ENCODE assay signal across 9 cellular contexts in genomic region chr3:9168230-9168629, GRCh38.
A peak's percentile ranks its signal among the peaks of the same experiment; 100 is the strongest.
DNase-seq lines count a peak whose midpoint lies in the region; ATAC-seq and TF ChIP-seq lines count a peak whose summit lies in the region.
"Had no signal": no experiment of that assay in that cellular context is flagged by ENCODE, and none has a peak within 500 bp of the region (broad histone marks: within the 10 kb centered on the region; RNA-seq: fewer than 3 reads in every experiment).

No MANE protein-coding gene starts in this region.

- peaks cover 0 to 4% (median 0%) of the 10 kb centered on the region in 11 donors for H3K9me3 ChIP-seq in heart right ventricle
- H3K9me3 ChIP-seq in CD8-positive, alpha-beta memory T cell (ENCODE audit: low read length), result no peaks in the 10 kb centered on the region

- H3K4me3 ChIP-seq in heart right ventricle, result no peak overlapping the region
- H3K4me3 ChIP-seq in CD8-positive, alpha-beta memory T cell (ENCODE audit: low read length), result no peak overlapping the region

- H3K27ac ChIP-seq in heart right ventricle, result no peak overlapping the region
- H3K27ac ChIP-seq in CD8-positive, alpha-beta memory T cell (ENCODE audit: low read depth, low read length), result no peak overlapping the region

- H3K36me3 ChIP-seq in heart right ventricle, result no peaks in the 10 kb centered on the region
- H3K36me3 ChIP-seq in CD8-positive, alpha-beta memory T cell (ENCODE audit: insufficient read depth, low read length), result no peaks in the 10 kb centered on the region

- no peaks in the 10 kb centered on the region for H3K27me3 Mint-ChIP-seq in CD8-positive, alpha-beta memory T cell

- TF ChIP-seq CTCF in heart right ventricle (IDR thresholded peaks at IDR 0.05), result no peak

- H3K4me1 Mint-ChIP-seq in CD8-positive, alpha-beta memory T cell, result peaks cover 23 to 44% (median 40%) of the 10 kb centered on the region in 3 donors

- intact Hi-C loops in heart right ventricle (cut with DNase I), result no loop called here

- ATAC-seq in GM18520 (IDR thresholded peaks at IDR 0.05; ENCODE audit: unreplicated experiment) (peak; percentile 92), HG02588 (IDR thresholded peaks at IDR 0.05; ENCODE audit: unreplicated experiment) (peak; percentile 97), heart right ventricle (no peak)

- H3K9me3 Mint-ChIP-seq in CD8-positive, alpha-beta memory T cell, result no peaks in the 10 kb centered on the region
- H3K9me3 Mint-ChIP-seq: natural killer cell treated with Interleukin-12 subunit alpha and Interleukin-12 subunit beta and Interleukin-15 and Interleukin-18, amount 100 ng/mL, for 72 hours had no signal

- DNase-seq in SK-N-DZ (ENCODE audit: low spot score) (peak; percentile 45), iPS-NIHi11 (ENCODE audit: low spot score) (peak; percentile 68), heart right ventricle (no peak), NCI-H1417 treated with DMSO at 0.1 percent for 48 hours (lab: John Stamatoyannopoulos, UW) (no peak), NCI-H187 treated with DMSO at 0.1 percent for 48 hours (lab: John Stamatoyannopoulos, UW) (no peak)
- DNase-seq in CD8-positive, alpha-beta memory T cell, result no peak

- WGBS in heart right ventricle, 2 donors, result 65 to 78% methylated on average over 6 of the region's 6 CpGs

- peaks cover 0 to 8% (median 7%) of the 10 kb centered on the region in 9 donors for H3K4me1 ChIP-seq in heart right ventricle
- peaks cover 33% of the 10 kb centered on the region for H3K4me1 ChIP-seq in CD8-positive, alpha-beta memory T cell (ENCODE audit: insufficient read depth, low read length)

- CTCF ChIA-PET in CD8-positive, alpha-beta memory T cell (lab: Charles Lee), result no interaction called here

- peak overlapping the region in 1 of 7 donors; percentile 4 for H3K4me3 Mint-ChIP-seq in CD8-positive, alpha-beta memory T cell
- H3K4me3 Mint-ChIP-seq: natural killer cell treated with Interleukin-12 subunit alpha and Interleukin-12 subunit beta and Interleukin-15 and Interleukin-18, amount 100 ng/mL, for 72 hours had no signal

- H3K36me3 Mint-ChIP-seq in CD8-positive, alpha-beta memory T cell, result peaks cover 0 to 2% (median 0%) of the 10 kb centered on the region in 3 donors
- H3K36me3 Mint-ChIP-seq: natural killer cell treated with Interleukin-12 subunit alpha and Interleukin-12 subunit beta and Interleukin-15 and Interleukin-18, amount 100 ng/mL, for 72 hours had no signal

- POLR2A ChIA-PET in CD8-positive, alpha-beta memory T cell (lab: Charles Lee), result interaction anchor here (0.5 kb wide), 1 partner anchor 116 kb away, joined by 4 read pairs; no protein-coding TSS in a partner anchor

- peak overlapping the region in 2 of 8 donors; percentile 7 to 30 for H3K27ac Mint-ChIP-seq in CD8-positive, alpha-beta memory T cell
- H3K27ac Mint-ChIP-seq: natural killer cell treated with Interleukin-12 subunit alpha and Interleukin-12 subunit beta and Interleukin-15 and Interleukin-18, amount 100 ng/mL, for 72 hours had no signal

- H3K27me3 ChIP-seq in heart right ventricle, result no peaks in the 10 kb centered on the region
- H3K27me3 ChIP-seq in CD8-positive, alpha-beta memory T cell (ENCODE audit: insufficient read depth, low read length, poor library complexity, severe bottlenecking), result no peaks in the 10 kb centered on the region

Comparison
In these comparisons a context has a peak if more than half of its experiments do, and no peak if none do; other contexts are left out.
1. ATAC-seq: peak in GM18520 (single experiment) and HG02588 (single experiment); none in heart right ventricle (0 of 8).
2. DNase-seq: peak in SK-N-DZ (single experiment) and iPS-NIHi11 (single experiment); none in heart right ventricle (0 of 2), NCI-H1417 treated with DMSO at 0.1 percent for 48 hours (single experiment), NCI-H187 treated with DMSO at 0.1 percent for 48 hours (single experiment) and CD8-positive, alpha-beta memory T cell (0 of 5).